12 cellular contexts compared by ENCODE assay signal in genomic region chr12:64877363-64878004, GRCh38. TPM values are rescaled to one million over a fixed set of nuclear protein-coding genes. Genes with fewer than 3 reads are reported as not detected.
DNase-seq lines count a peak whose midpoint lies in the region; ATAC-seq, FAIRE-seq and TF ChIP-seq lines count a peak whose summit lies in the region.
"Had no signal": no experiment of that assay in that cellular context is flagged by ENCODE, and none has a peak within 500 bp of the region (broad histone marks: within the 10 kb centered on the region; RNA-seq: fewer than 3 reads in every experiment).

No MANE protein-coding gene starts in this region.

- no peaks in the 10 kb centered on the region for H3K4me1 ChIP-seq in trophoblast cell (ENCODE audit: control insufficient read depth in 1 of 2, insufficient read depth in 2 of 2, low read length in 2 of 2)
- H3K4me1 ChIP-seq: spleen had no signal

- no peak overlapping the region for H3K23ac ChIP-seq in trophoblast cell (ENCODE audit: low read length)

- ATAC-seq in GM19468 (IDR thresholded peaks at IDR 0.05; ENCODE audit: extremely low read depth, unreplicated experiment) (peak; percentile 42), HG02981 (IDR thresholded peaks at IDR 0.05; ENCODE audit: unreplicated experiment) (peak; percentile 56)

- H4K91ac ChIP-seq in trophoblast cell (ENCODE audit: low read depth, low read length) = no peak overlapping the region

- H2BK12ac ChIP-seq in trophoblast cell (ENCODE audit: low read length) = no peak overlapping the region

- H3K14ac ChIP-seq in trophoblast cell (ENCODE audit: low read length) = no peak overlapping the region

- H3K4ac ChIP-seq in trophoblast cell (ENCODE audit: low read depth, low read length) = no peak overlapping the region

- no peak overlapping the region for H3K27ac ChIP-seq in WERI-Rb-1
- no peak overlapping the region for H3K27ac ChIP-seq in trophoblast cell (ENCODE audit: low read depth, low read length)
- H3K27ac ChIP-seq: KMS-11, spleen had no signal

- no peak overlapping the region for H3K18ac ChIP-seq in trophoblast cell (ENCODE audit: low read length)

- DNase-seq in GM18507 (ENCODE audit: extremely low spot score, insufficient read length, low read depth) (no peak), WERI-Rb-1 (no peak), H54 (ENCODE audit: insufficient read length, low spot score) (no peak), trophoblast cell (no peak)
- peak; percentile 49 to 50 for DNase-seq in activated T-cell treated with anti-CD3 and anti-CD28 coated beads, Interleukin-2, amount 50 U/mL, for 48 hours
- DNase-seq in effector CD8-positive, alpha-beta T cell (lab: John Stamatoyannopoulos, UW) = no peak
- DNase-seq: SHP77 treated with DMSO at 0.1 percent for 48 hours; spleen; stimulated activated naive CD4-positive, alpha-beta T cell treated with Interleukin-2 at 50 U/mL for 16 hours had no signal

- no peak overlapping the region for H2BK5ac ChIP-seq in trophoblast cell (ENCODE audit: low read depth, low read length, poor library complexity)

- peak; percentile 67 for FAIRE-seq in GM18507 (lab: Jason Lieb, UNC)
- FAIRE-seq in H54 (lab: Jason Lieb, UNC) = no peak

- H3K36me3 ChIP-seq in WERI-Rb-1 (peaks cover 3% of the 10 kb centered on the region; the same call in 1 of the 2 replicates), trophoblast cell (ENCODE audit: control insufficient read depth in 1 of 2, insufficient read depth in 2 of 2, low read length in 2 of 2) (no peaks in the 10 kb centered on the region)
- H3K36me3 ChIP-seq: spleen had no signal

- H3K9ac ChIP-seq in trophoblast cell (ENCODE audit: low read length) = no peak overlapping the region
- H3K9ac ChIP-seq: KMS-11 had no signal

- H4K8ac ChIP-seq in trophoblast cell (ENCODE audit: low read depth, low read length) = no peak overlapping the region

- H3K79me1 ChIP-seq in trophoblast cell (ENCODE audit: low read length) = no peaks in the 10 kb centered on the region

- no peaks in the 10 kb centered on the region for H3K79me2 ChIP-seq in trophoblast cell (ENCODE audit: control insufficient read depth, insufficient read depth, low read length, poor library complexity)

- no CpG with 5 or more reads among the region's 3 CpGs for WGBS in trophoblast cell (ENCODE audit: extremely low coverage, insufficient coverage, insufficient read length)

- H3K9me3 ChIP-seq in WERI-Rb-1 (ENCODE audit: severe bottlenecking) (no peaks in the 10 kb centered on the region), trophoblast cell (ENCODE audit: insufficient read depth, low read depth, low read length) (no peaks in the 10 kb centered on the region)

- H3K4me3 ChIP-seq in WERI-Rb-1 (ENCODE audit: low read depth, low read length) (no peak overlapping the region), trophoblast cell (ENCODE audit: low read depth, low read length) (no peak overlapping the region)
- H3K4me3 ChIP-seq: spleen had no signal

- H2AFZ ChIP-seq in trophoblast cell (ENCODE audit: insufficient read depth, low read length, poor library complexity) = no peak overlapping the region

- H3K27me3 ChIP-seq in WERI-Rb-1 (ENCODE audit: insufficient read depth, low read depth, severe bottlenecking) = no peaks in the 10 kb centered on the region
- H3K27me3 ChIP-seq in trophoblast cell (ENCODE audit: insufficient read depth, low read length) = no peaks in the 10 kb centered on the region

- TF ChIP-seq CTCF in WERI-Rb-1 (IDR thresholded peaks at IDR 0.05; ENCODE audit: low read depth, low read length) = no peak

- no peak overlapping the region for H2AK5ac ChIP-seq in trophoblast cell (ENCODE audit: low read length)

- H4K12ac ChIP-seq in trophoblast cell (ENCODE audit: low read depth, low read length) = no peak overlapping the region

- no peak overlapping the region for H3K4me2 ChIP-seq in trophoblast cell (ENCODE audit: low read length)
- H3K4me2 ChIP-seq: KMS-11 had no signal

- no peak for TF ChIP-seq POLR2A in H54 (IDR thresholded peaks at IDR 0.05; ENCODE audit: low read depth, low read length)

- H2BK120ac ChIP-seq in trophoblast cell (ENCODE audit: insufficient read depth, low read length, poor library complexity) = no peak overlapping the region

RNA-seq across cellular contexts. Expression of gene TBC1D30, which starts 53.0 kb away (rescaled TPM):
- polyA plus RNA-seq in trophoblast cell (2013) = 0.28 and 0.41 TPM in 2 replicates

Comparison
In these comparisons a context has a peak if more than half of its experiments do, and no peak if none do; other contexts are left out.
1. DNase-seq: peak in activated T-cell treated with anti-CD3 and anti-CD28 coated beads, Interleukin-2, amount 50 U/mL, for 48 hours (2 of 2); none in GM18507 (single experiment), WERI-Rb-1 (single experiment), effector CD8-positive, alpha-beta T cell (single experiment), H54 (single experiment) and trophoblast cell (0 of 2).